ENCODE assay signal across 8 cellular contexts in genomic region chr19:49590071-49590970, GRCh38. TPM values are rescaled to one million over a fixed set of nuclear protein-coding genes. Genes with fewer than 3 reads are reported as not detected.
DNase-seq lines count a peak whose midpoint lies in the region; TF ChIP-seq lines count a peak whose summit lies in the region.

No MANE protein-coding gene starts in this region.

- H3K27ac ChIP-seq in HEK293 (ENCODE audit: extremely low read depth, low read depth, low read length) (peak overlapping the region; percentile 99), thymus (ENCODE audit: low read depth) (peak overlapping the region; percentile 94)

- POLR2A ChIA-PET in HEK293 (lab: Yijun Ruan, JAX): interaction anchor here (0.6 to 7.1 kb wide), 17 partner anchors 9 to 279 kb away, joined by 3 to 124 read pairs (median 4); partner anchors contain the start of genes ALDH16A1, IRF3, NOSIP and PRMT1

- TF ChIP-seq CTCF in HEK293 (tag by site-specific recombination; IDR thresholded peaks at IDR 0.05): no peak; the same call in none of the 2 replicates
- no peak for TF ChIP-seq CTCF in osteocyte (IDR thresholded peaks at IDR 0.05)

- peaks cover 14 to 17% of the 10 kb centered on the region in 2 experiments for H3K36me3 ChIP-seq in HEK293 (ENCODE audit: control insufficient read depth in 2 of 2, insufficient read depth in 1 of 2, low read length in 2 of 2)
- H3K36me3 ChIP-seq in thymus (ENCODE audit: control insufficient read depth, insufficient read depth): peaks cover 12% of the 10 kb centered on the region

- under 1% methylated on average over 58 of the region's 58 CpGs for WGBS in thymus

- peak overlapping the region; percentile 86 for H3K4me3 Mint-ChIP-seq in activated naive CD8-positive, alpha-beta T cell treated with anti-CD3 and anti-CD28 coated beads for 36 hours
- H3K4me3 Mint-ChIP-seq in osteocyte (ENCODE audit: unreplicated experiment): peak overlapping the region; percentile 80

- H3K36me3 Mint-ChIP-seq in activated naive CD8-positive, alpha-beta T cell treated with anti-CD3 and anti-CD28 coated beads for 36 hours: peaks cover 9% of the 10 kb centered on the region
- H3K36me3 Mint-ChIP-seq in osteocyte (ENCODE audit: unreplicated experiment): peaks cover 4% of the 10 kb centered on the region

- intact Hi-C loops in head of caudate nucleus (cut with DNase I): loop anchor here (5.0 to 10.0 kb wide), 2 partner anchors 47 to 74 kb away; partner anchors contain the start of genes BCL2L12 and IRF3

- DNase-seq in GM04503 (ENCODE audit: low read depth): peak; percentile 81
- peak; percentile 85 for DNase-seq in NCI-H1092 (lab: John Stamatoyannopoulos, UW)
- DNase-seq in SKM-1 (lab: John Stamatoyannopoulos, UW; ENCODE audit: unreplicated experiment): peak; percentile 49
- peak; percentile 95 for DNase-seq in activated naive CD8-positive, alpha-beta T cell treated with anti-CD3 and anti-CD28 coated beads for 36 hours
- DNase-seq in head of caudate nucleus: peak; percentile 77 to 98 (median 92)
- peak; percentile 96 for DNase-seq in osteocyte (ENCODE audit: extremely low spot score, unreplicated experiment)

- H3K9me3 Mint-ChIP-seq in activated naive CD8-positive, alpha-beta T cell treated with anti-CD3 and anti-CD28 coated beads for 36 hours: no peaks in the 10 kb centered on the region
- no peaks in the 10 kb centered on the region for H3K9me3 Mint-ChIP-seq in osteocyte (ENCODE audit: unreplicated experiment)

- CTCF ChIA-PET in HEK293 (lab: Yijun Ruan, JAX): interaction anchor here (0.6 to 1.3 kb wide), 5 partner anchors 21 to 138 kb away, joined by 3 read pairs; partner anchors contain the start of gene FLT3LG

- no peaks in the 10 kb centered on the region for H3K27me3 ChIP-seq in thymus (ENCODE audit: control insufficient read depth, insufficient read depth)

- H3K27ac Mint-ChIP-seq in activated naive CD8-positive, alpha-beta T cell treated with anti-CD3 and anti-CD28 coated beads for 36 hours: peak overlapping the region; percentile 90
- peak overlapping the region; percentile 88 for H3K27ac Mint-ChIP-seq in osteocyte (ENCODE audit: unreplicated experiment)

- peak overlapping the region; percentile 82 for H3K4me3 ChIP-seq in HEK293 (ENCODE audit: low read depth, low read length)
- peak overlapping the region; percentile 94 for H3K4me3 ChIP-seq in thymus (ENCODE audit: low read length)

- peaks cover 30% of the 10 kb centered on the region for H3K4me1 Mint-ChIP-seq in activated naive CD8-positive, alpha-beta T cell treated with anti-CD3 and anti-CD28 coated beads for 36 hours
- peaks cover 19% of the 10 kb centered on the region for H3K4me1 Mint-ChIP-seq in osteocyte (ENCODE audit: unreplicated experiment)

- no peaks in the 10 kb centered on the region for H3K9me3 ChIP-seq in HEK293 (ENCODE audit: control insufficient read depth, insufficient read depth, low read depth, low read length)
- no peaks in the 10 kb centered on the region for H3K9me3 ChIP-seq in thymus (ENCODE audit: control insufficient read depth)

- H3K4me1 ChIP-seq in HEK293 (ENCODE audit: control insufficient read depth, insufficient read depth, low read length) (peaks cover 7% of the 10 kb centered on the region), thymus (ENCODE audit: control insufficient read depth, insufficient read depth, low read length) (peaks cover 16% of the 10 kb centered on the region)

- no peaks in the 10 kb centered on the region for H3K27me3 Mint-ChIP-seq in activated naive CD8-positive, alpha-beta T cell treated with anti-CD3 and anti-CD28 coated beads for 36 hours
- no peaks in the 10 kb centered on the region for H3K27me3 Mint-ChIP-seq in osteocyte (ENCODE audit: unreplicated experiment)

TF ChIP-seq in HEK293, 187 proteins besides CTCF, POLR2A, EP300 and RAD21 (continues in another document):
- TF ChIP-seq ZNF670 (tag by site-specific recombination; IDR thresholded peaks at IDR 0.05; ENCODE audit: low read depth) (no peak), ZNF394 (tag by site-specific recombination; IDR thresholded peaks at IDR 0.05; ENCODE audit: borderline replicate concordance) (no peak; the same call in 1 of the 2 replicates), ZNF19 (tag by site-specific recombination; IDR thresholded peaks at IDR 0.05; ENCODE audit: low read depth) (no peak), ZNF639 (tag by site-specific recombination; IDR thresholded peaks at IDR 0.05) (no peak), ZNF600 (tag by site-specific recombination; IDR thresholded peaks at IDR 0.05) (0 out of 2 replicates have a peak, but pooled peaks have one; percentile 48), ZSCAN16 (tag by site-specific recombination; IDR thresholded peaks at IDR 0.05) (no peak), ZSCAN30 (tag by site-specific recombination; IDR thresholded peaks at IDR 0.05) (peak; percentile 75; the same call in 1 of the 2 replicates), BCL11B (tag by site-specific recombination; IDR thresholded peaks at IDR 0.05; ENCODE audit: low read depth) (peak; percentile 91), ZNF596 (tag by site-specific recombination; IDR thresholded peaks at IDR 0.05) (no peak), ZNF433 (tag by site-specific recombination; IDR thresholded peaks at IDR 0.05; ENCODE audit: low read depth) (no peak), ZNF221 (tag by site-specific recombination; IDR thresholded peaks at IDR 0.05; ENCODE audit: borderline replicate concordance) (no peak), ZNF10 (tag by site-specific recombination; IDR thresholded peaks at IDR 0.05) (no peak; the same call in 1 of the 2 replicates), KLF9 (tag by site-specific recombination; IDR thresholded peaks at IDR 0.05; ENCODE audit: low read depth) (peak; percentile 88), IKZF3 (tag by site-specific recombination; IDR thresholded peaks at IDR 0.05) (peak; percentile 28; the same call in 1 of the 2 replicates), ZNF214 (tag by site-specific recombination; IDR thresholded peaks at IDR 0.05; ENCODE audit: borderline replicate concordance) (no peak), SP2 (tag by site-specific recombination; IDR thresholded peaks at IDR 0.05) (peak; percentile 81), ZNF426 (tag by site-specific recombination; IDR thresholded peaks at IDR 0.05) (no peak), ZBTB1 (tag by site-specific recombination; IDR thresholded peaks at IDR 0.05) (no peak), ZNF837 (tag by site-specific recombination; IDR thresholded peaks at IDR 0.05) (0 out of 2 replicates have a peak, but pooled peaks have one; percentile 54), ZNF335 (tag by site-specific recombination; conservative IDR thresholded peaks at IDR 0.05) (peak; percentile 84), SP7 (tag by site-specific recombination; IDR thresholded peaks at IDR 0.05) (peak; percentile 50; the same call in 1 of the 2 replicates), KLF17 (tag by site-specific recombination; IDR thresholded peaks at IDR 0.05) (0 out of 2 replicates have a peak, but pooled peaks have one; percentile 31), ZBTB7A (tag by site-specific recombination; IDR thresholded peaks at IDR 0.05; ENCODE audit: low read depth) (peak; percentile 75; the same call in 1 of the 2 replicates), ZNF785 (tag by site-specific recombination; IDR thresholded peaks at IDR 0.05) (no peak), ZNF510 (tag by site-specific recombination; IDR thresholded peaks at IDR 0.05; ENCODE audit: insufficient replicate concordance) (no peak), ZNF157 (tag by site-specific recombination; IDR thresholded peaks at IDR 0.05) (no peak; the same call in 1 of the 2 replicates), ZBTB48 (tag by site-specific recombination; IDR thresholded peaks at IDR 0.05) (0 out of 2 replicates have a peak, but pooled peaks have one; percentile 60), HOXD13 (CRISPR knock-in tag; IDR thresholded peaks at IDR 0.05; ENCODE audit: borderline replicate concordance) (no peak)

RNA-seq across cellular contexts. Expression of gene PRR12, which starts 0.7 kb away (rescaled TPM):
- 10 to 100 TPM; 16.0 to 17.8 TPM for total RNA-seq in activated naive CD8-positive, alpha-beta T cell treated with anti-CD3 and anti-CD28 coated beads for 36 hours
- 31.6 and 32.9 TPM in 2 replicates for total RNA-seq in osteocyte
- 10.2 TPM for polyA plus RNA-seq in thymus

RNA-seq across cellular contexts. Expression of gene PRRG2, which starts 9.2 kb away (rescaled TPM):
- total RNA-seq in activated naive CD8-positive, alpha-beta T cell treated with anti-CD3 and anti-CD28 coated beads for 36 hours: 1 to 10 TPM; 1.5 to 1.6 TPM
- total RNA-seq in osteocyte: 0.32 and 0.52 TPM in 2 replicates
- 5.5 TPM for polyA plus RNA-seq in thymus

RNA-seq across cellular contexts. Expression of gene NOSIP, which starts 10.0 kb away (rescaled TPM):
- total RNA-seq in activated naive CD8-positive, alpha-beta T cell treated with anti-CD3 and anti-CD28 coated beads for 36 hours: 10 to 100 TPM; 61.4 to 69.5 TPM
- total RNA-seq in osteocyte: 58.7 and 66.2 TPM in 2 replicates
- 156 TPM for polyA plus RNA-seq in thymus

RNA-seq across cellular contexts. Expression of gene RRAS, which starts 49.6 kb away (rescaled TPM):
- 1 to 10 TPM; 4.4 to 5.0 TPM for total RNA-seq in activated naive CD8-positive, alpha-beta T cell treated with anti-CD3 and anti-CD28 coated beads for 36 hours
- 67.4 and 67.7 TPM in 2 replicates for total RNA-seq in osteocyte
- polyA plus RNA-seq in thymus: 60.9 TPM

RNA-seq across cellular contexts. Expression of gene SCAF1, which starts 51.7 kb away (rescaled TPM):
- 10 to 100 TPM; 58.9 to 62.2 TPM for total RNA-seq in activated naive CD8-positive, alpha-beta T cell treated with anti-CD3 and anti-CD28 coated beads for 36 hours
- 74.9 and 81.9 TPM in 2 replicates for total RNA-seq in osteocyte
- 17.2 TPM for polyA plus RNA-seq in thymus

Comparison
In these comparisons a context has a peak if more than half of its experiments do, and no peak if none do; other contexts are left out.
1. Peak in every context shown above with its lines: DNase-seq, H3K4me3 ChIP-seq and H3K27ac ChIP-seq.